In genomic region chr11:73468590-73469161, GRCh38 we compare ENCODE assay signal across 17 cellular contexts.
"Had no signal": no experiment of that assay in that cellular context is flagged by ENCODE, and none has a peak within 500 bp of the region (broad histone marks: within the 10 kb centered on the region; RNA-seq: fewer than 3 reads in every experiment).

No MANE protein-coding gene starts in this region.

- H3K4me1 ChIP-seq: body of pancreas, uterus had no signal

- H3K4me3 ChIP-seq: adrenal gland, body of pancreas, uterus had no signal

- H3K36me3 ChIP-seq: adrenal gland, uterus had no signal

- ATAC-seq: body of pancreas; natural killer cell; stimulated activated naive CD8-positive, alpha-beta T cell treated with anti-CD3 and anti-CD28 coated beads, Interleukin-15, amount 100 ng/mL, for 72 hours had no signal

- H3K9me3 ChIP-seq: adrenal gland, body of pancreas, uterus had no signal

- H3K27me3 ChIP-seq: adrenal gland, body of pancreas, uterus had no signal

- DNase-seq: activated CD4-positive, alpha-beta T cell treated with anti-CD3 and anti-CD28 coated beads, Interleukin-2, amount 50 U/mL, for 4 hours; activated CD4-positive, CD25-positive, alpha-beta regulatory T cell treated with anti-CD3 and anti-CD28 coated beads, Interleukin-2, amount 50 U/mL, for 72 hours; activated naive CD4-positive, alpha-beta T cell treated with anti-CD3 and anti-CD28 coated beads, Interleukin-2, amount 50 U/mL, for 16 hours; activated T-cell treated with anti-CD3 and anti-CD28 coated beads, Interleukin-2, amount 50 U/mL, for 1 hour; body of pancreas; cerebellar nuclear complex; endodermal cell; erythroblast; immature natural killer cell; left cardiac atrium; natural killer cell; occipital lobe; stimulated activated CD4-positive, alpha-beta T cell treated with anti-CD3 and anti-CD28 coated beads, Interleukin-15, amount 100 ng/mL, for 24 hours; stimulated activated CD4-positive, alpha-beta T cell treated with anti-CD3 and anti-CD28 coated beads, Interleukin-4, amount 100 ng/mL, for 24 hours; stimulated activated naive CD8-positive, alpha-beta T cell treated with anti-CD3 and anti-CD28 coated beads, Interleukin-15, amount 100 ng/mL, for 72 hours had no signal

- H3K27ac ChIP-seq: body of pancreas had no signal
